Comparison of ENCODE assay signal across 19 cellular contexts in genomic region chr12:65534105-65534841, GRCh38.
A peak's percentile ranks its signal among the peaks of the same experiment; 100 is the strongest.
DNase-seq lines count a peak whose midpoint lies in the region; ATAC-seq and TF ChIP-seq lines count a peak whose summit lies in the region.
"Had no signal": no experiment of that assay in that cellular context is flagged by ENCODE, and none has a peak within 500 bp of the region (broad histone marks: within the 10 kb centered on the region; RNA-seq: fewer than 3 reads in every experiment).

No MANE protein-coding gene starts in this region.

- H3K4me1 ChIP-seq in GM23338 (ENCODE audit: insufficient read depth) = peaks cover 7% of the 10 kb centered on the region
- H3K4me1 ChIP-seq in SJSA1 (replicated peaks) = peaks cover 68% of the 10 kb centered on the region

- H3K9me2 ChIP-seq in GM23338 (ENCODE audit: insufficient read depth) = peaks cover 9% of the 10 kb centered on the region

- peaks cover 4% of the 10 kb centered on the region; the same call in 2 of the 3 replicates for H3K9me3 Mint-ChIP-seq in GM23338
- H3K9me3 Mint-ChIP-seq: activated T-helper 2 cell treated with anti-CD3 and anti-CD28 coated beads, Interferon-gamma antibody, Interleukin-2, Interleukin-4, amounts not matched to agents 10 μg/mL and 5 μg/mL and 100 μg/mL, durations not matched to agents 14 hours and 24 hours and 36 hours; natural killer cell treated with Interleukin-12 subunit alpha and Interleukin-12 subunit beta and Interleukin-15 and Interleukin-18, amount 100 ng/mL, for 72 hours; T-helper 1 cell treated with Interleukin-12 subunit alpha and Interleukin-12 subunit beta and Interleukin-4 antibody, amounts not matched to agents 30 μg/mL and 1 μg/mL, for 36 hours had no signal

- peak; percentile 51 for DNase-seq in A172 (ENCODE audit: low spot score)
- DNase-seq in GM23338 (ENCODE audit: low spot score) = no peak
- peak in 1 of 2 experiments; percentile 59 for DNase-seq in SJSA1 (ENCODE audit: low read depth in 1 of 2, low spot score in 2 of 2)
- peak; percentile 80 for DNase-seq in iris pigment epithelial cell (ENCODE audit: low read depth)
- no peak for DNase-seq in HuH-7.5 (ENCODE audit: low spot score)
- no peak for DNase-seq in pons (ENCODE audit: low spot score)
- DNase-seq: 8988T; amygdala; CD4-positive, CD25-positive, alpha-beta regulatory T cell; GDM1; KG1; NCI-H1105; RPMI8226; stimulated activated naive CD8-positive, alpha-beta T cell treated with anti-CD3 and anti-CD28 coated beads, Interleukin-15, amount 100 ng/mL, for 72 hours had no signal

- no peak for TF ChIP-seq CTCF in GM23338 (conservative IDR thresholded peaks at IDR 0.05; ENCODE audit: low read depth in 2 of 2)

- H3K9me3 ChIP-seq in SJSA1 (replicated peaks) = 0 out of 2 replicates have a peak, but pooled peaks cover 5% of the 10 kb centered on the region

- no peak overlapping the region for H3K27ac ChIP-seq in GM23338 (ENCODE audit: low read depth)
- peak overlapping the region; percentile 95 for H3K27ac ChIP-seq in SJSA1

- no peaks in the 10 kb centered on the region for H3F3A ChIP-seq in GM23338 (replicated peaks; ENCODE audit: low read depth)

- no peak overlapping the region for H3K4me3 ChIP-seq in GM23338
- no peak overlapping the region for H3K4me3 ChIP-seq in SJSA1

- no peak overlapping the region; the same call in 1 of the 2 replicates for H3K4me2 ChIP-seq in GM23338

- H4K20me1 ChIP-seq in GM23338 (replicated peaks; ENCODE audit: insufficient read depth) = no peaks in the 10 kb centered on the region

- H3K27me3 Mint-ChIP-seq in GM23338 (ENCODE audit: insufficient read depth, low read depth, poor library complexity) = peaks cover 8% of the 10 kb centered on the region

- peaks cover 16% of the 10 kb centered on the region for H3K4me1 Mint-ChIP-seq in GM23338
- H3K4me1 Mint-ChIP-seq: stimulated activated naive CD8-positive, alpha-beta T cell treated with anti-CD3 and anti-CD28 coated beads, Interleukin-15, amount 100 ng/mL, for 72 hours had no signal

- H3K36me3 Mint-ChIP-seq in GM23338 (ENCODE audit: low read depth) = peaks cover under 1% of the 10 kb centered on the region; the same call in 2 of the 3 replicates
- H3K36me3 Mint-ChIP-seq: CD4-positive, CD25-positive, alpha-beta regulatory T cell; natural killer cell treated with Interleukin-12 subunit alpha and Interleukin-12 subunit beta and Interleukin-15 and Interleukin-18, amount 100 ng/mL, for 72 hours had no signal

- ATAC-seq in GM23338 (no peak), GM19035 (IDR thresholded peaks at IDR 0.05; ENCODE audit: unreplicated experiment) (no peak), HG03442 (IDR thresholded peaks at IDR 0.05; ENCODE audit: unreplicated experiment) (no peak)
- ATAC-seq: natural killer cell treated with Interleukin-12 subunit alpha and Interleukin-12 subunit beta and Interleukin-15 and Interleukin-18, amount 100 ng/mL, for 72 hours; stimulated activated naive CD8-positive, alpha-beta T cell treated with anti-CD3 and anti-CD28 coated beads, Interleukin-15, amount 100 ng/mL, for 72 hours had no signal

- H3K79me2 ChIP-seq in GM23338 (replicated peaks; ENCODE audit: insufficient read depth) = no peaks in the 10 kb centered on the region

- H3K36me3 ChIP-seq in GM23338 (ENCODE audit: insufficient read depth) (0 out of 2 replicates have a peak, but pooled peaks cover under 1% of the 10 kb centered on the region), SJSA1 (no peaks in the 10 kb centered on the region)

- H3K27ac Mint-ChIP-seq in GM23338 = no peak overlapping the region
- H3K27ac Mint-ChIP-seq: activated T-helper 2 cell treated with anti-CD3 and anti-CD28 coated beads, Interferon-gamma antibody, Interleukin-2, Interleukin-4, amounts not matched to agents 10 μg/mL and 5 μg/mL and 100 μg/mL, durations not matched to agents 14 hours and 24 hours and 36 hours; natural killer cell treated with Interleukin-12 subunit alpha and Interleukin-12 subunit beta and Interleukin-15 and Interleukin-18, amount 100 ng/mL, for 72 hours; T-helper 1 cell treated with Interleukin-12 subunit alpha and Interleukin-12 subunit beta and Interleukin-4 antibody, amounts not matched to agents 30 μg/mL and 1 μg/mL, for 36 hours had no signal

- H2AFZ ChIP-seq in GM23338 = peak overlapping the region; percentile 76; the same call in 1 of the 2 replicates

- no peaks in the 10 kb centered on the region for H3K27me3 ChIP-seq in GM23338 (ENCODE audit: insufficient read depth)
- H3K27me3 ChIP-seq in SJSA1 (replicated peaks) = no peaks in the 10 kb centered on the region

- no peak overlapping the region for H3K4me3 Mint-ChIP-seq in GM23338
- H3K4me3 Mint-ChIP-seq: natural killer cell treated with Interleukin-12 subunit alpha and Interleukin-12 subunit beta and Interleukin-15 and Interleukin-18, amount 100 ng/mL, for 72 hours; stimulated activated naive CD8-positive, alpha-beta T cell treated with anti-CD3 and anti-CD28 coated beads, Interleukin-15, amount 100 ng/mL, for 72 hours; T-helper 1 cell treated with Interleukin-12 subunit alpha and Interleukin-12 subunit beta and Interleukin-4 antibody, amounts not matched to agents 30 μg/mL and 1 μg/mL, for 36 hours had no signal

TF ChIP-seq in GM23338, 12 proteins besides CTCF, POLR2A, EP300 and RAD21:
- TF ChIP-seq ZNF331 (CRISPR knock-in tag; IDR thresholded peaks at IDR 0.05; ENCODE audit: low read depth) = no peak
- TF ChIP-seq NANOG (IDR thresholded peaks at IDR 0.05; ENCODE audit: borderline replicate concordance) = no peak
- no peak for TF ChIP-seq EZH2phosphoT487 (IDR thresholded peaks at IDR 0.05; ENCODE audit: unreplicated experiment)
- TF ChIP-seq EZH2 (IDR thresholded peaks at IDR 0.05; ENCODE audit: low read depth, unreplicated experiment) = no peak
- TF ChIP-seq ZNF114 (CRISPR knock-in tag; IDR thresholded peaks at IDR 0.05) = no peak
- TF ChIP-seq ETS1 (IDR thresholded peaks at IDR 0.05) = no peak
- no peak for TF ChIP-seq ZNF462 (CRISPR knock-in tag; IDR thresholded peaks at IDR 0.05)
TF ChIP-seq in GM23338: peak in this region for 0.

Comparison
In these comparisons a context has a peak if more than half of its experiments do, and no peak if none do; other contexts are left out.
1. DNase-seq: peak in A172 (single experiment) and iris pigment epithelial cell (single experiment); none in GM23338 (single experiment), HuH-7.5 (single experiment) and pons (single experiment).